ENCODE assay signal across 1 cellular context in genomic region chr7:74183653-74184450, GRCh38.
TF ChIP-seq lines count a peak whose summit lies in the region.

No MANE protein-coding gene starts in this region.

TF ChIP-seq in GM23338, 12 proteins besides CTCF, POLR2A, EP300 and RAD21 (continued from another document):
- TF ChIP-seq ZNF462 (CRISPR knock-in tag; IDR thresholded peaks at IDR 0.05), result no peak
- no peak for TF ChIP-seq POLR2AphosphoS5 (IDR thresholded peaks at IDR 0.05; ENCODE audit: low read depth)
- TF ChIP-seq ZNF114 (CRISPR knock-in tag; IDR thresholded peaks at IDR 0.05), result no peak
- TF ChIP-seq CREB1 (CRISPR knock-in tag; IDR thresholded peaks at IDR 0.05; ENCODE audit: low read depth), result no peak
- TF ChIP-seq REST (IDR thresholded peaks at IDR 0.05; ENCODE audit: unreplicated experiment), result no peak
- no peak for TF ChIP-seq ZNF331 (CRISPR knock-in tag; IDR thresholded peaks at IDR 0.05; ENCODE audit: low read depth)
- TF ChIP-seq JUNB (IDR thresholded peaks at IDR 0.05; ENCODE audit: unreplicated experiment), result no peak
- no peak for TF ChIP-seq NANOG (IDR thresholded peaks at IDR 0.05; ENCODE audit: borderline replicate concordance)
- TF ChIP-seq EZH2 (IDR thresholded peaks at IDR 0.05; ENCODE audit: low read depth, unreplicated experiment), result no peak
- no peak for TF ChIP-seq EZH2phosphoT487 (IDR thresholded peaks at IDR 0.05; ENCODE audit: unreplicated experiment)
